ENCODE assay signal across 15 cellular contexts in the genomic region with DNA sequence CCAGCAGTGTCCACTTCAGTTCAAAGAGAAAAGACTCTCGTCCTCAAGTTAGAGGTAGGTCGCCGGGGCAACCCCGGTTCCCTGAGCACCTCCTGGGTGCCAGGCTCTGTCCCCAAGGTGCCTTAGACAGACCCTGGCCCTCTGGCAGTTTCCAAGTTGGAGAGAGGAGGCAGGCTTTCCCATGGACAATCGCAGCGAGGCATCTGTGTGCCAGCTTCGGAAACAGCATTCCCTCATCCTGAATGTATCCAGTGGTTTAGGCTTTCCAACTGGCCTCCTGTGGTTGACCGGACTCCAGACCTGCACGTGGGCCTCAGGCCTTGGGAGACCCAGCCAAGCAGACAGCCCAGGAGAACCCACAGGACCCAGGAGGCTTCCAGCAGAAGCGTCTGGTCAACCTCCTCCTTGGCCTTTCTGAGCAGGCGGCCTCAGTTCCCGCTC.
A peak's percentile ranks its signal among the peaks of the same experiment; 100 is the strongest.
DNase-seq lines count a peak whose midpoint lies in the region; ATAC-seq and TF ChIP-seq lines count a peak whose summit lies in the region.
"Had no signal": no experiment of that assay in that cellular context is flagged by ENCODE, and none has a peak within 500 bp of the region (broad histone marks: within the 10 kb centered on the region; RNA-seq: fewer than 3 reads in every experiment).

No MANE protein-coding gene starts in this region.

- TF ChIP-seq CTCF in spleen (IDR thresholded peaks at IDR 0.05 in 8 of 11, conservative IDR thresholded peaks at IDR 0.05 in 3 of 11) (no peak), gastrocnemius medialis (IDR thresholded peaks at IDR 0.05 in 4 of 5, conservative IDR thresholded peaks at IDR 0.05 in 1 of 5) (no peak)

- H3K27me3 ChIP-seq in spleen (replicated peaks in 1 of 7) (peaks cover 0 to 11% (median 0%) of the 10 kb centered on the region in 7 donors), gastrocnemius medialis (peaks cover 5 to 19% (median 6%) of the 10 kb centered on the region in 3 donors)

- no peaks in the 10 kb centered on the region for H3K9me3 ChIP-seq in spleen
- H3K9me3 ChIP-seq in gastrocnemius medialis = no peaks in the 10 kb centered on the region
- H3K9me3 ChIP-seq: HAP-1 had no signal

- in situ Hi-C loops in gastrocnemius medialis (cut with MboI; ENCODE audit: low sequenced_read_pairs in 4 of 4) = no loop called here

- peaks cover 0 to 12% (median 2%) of the 10 kb centered on the region in 6 donors for H3K4me1 ChIP-seq in spleen
- H3K4me1 ChIP-seq in gastrocnemius medialis = no peaks in the 10 kb centered on the region
- H3K4me1 ChIP-seq: HAP-1 had no signal

- H3K27ac ChIP-seq in spleen (no peak overlapping the region), gastrocnemius medialis (no peak overlapping the region)
- H3K27ac ChIP-seq: 22Rv1, HL-60 had no signal

- peak; percentile 47 for ATAC-seq in Right ventricle myocardium superior (ENCODE audit: poor library complexity)
- peak; percentile 65 for ATAC-seq in left ventricle myocardium superior
- no peak for ATAC-seq in gastrocnemius medialis
- no peak for ATAC-seq in HG03521 (IDR thresholded peaks at IDR 0.05; ENCODE audit: unreplicated experiment)
- no peak for ATAC-seq in HG03432 (IDR thresholded peaks at IDR 0.05; ENCODE audit: unreplicated experiment)
- ATAC-seq: CD8-positive, alpha-beta T cell had no signal

- DNase-seq in activated CD4-positive, CD25-positive, alpha-beta regulatory T cell treated with anti-CD3 and anti-CD28 coated beads, Interleukin-2, amount 50 U/mL, for 72 hours = peak; percentile 22
- no peak for DNase-seq in activated CD4-positive, CD25-positive, alpha-beta regulatory T cell (lab: John Stamatoyannopoulos, UW)
- DNase-seq in Right ventricle myocardium superior (peak; percentile 64), left ventricle myocardium superior (peak; percentile 77), spleen (peak; percentile 55), gastrocnemius medialis (no peak)
- DNase-seq: CD8-positive, alpha-beta T cell; COR-L47; DND-41; GDM1 had no signal

- no peak for TF ChIP-seq POLR2A in spleen (IDR thresholded peaks at IDR 0.05)
- TF ChIP-seq POLR2A in gastrocnemius medialis (IDR thresholded peaks at IDR 0.05) = no peak

- H3K4me3 ChIP-seq in spleen = no peak overlapping the region
- no peak overlapping the region for H3K4me3 ChIP-seq in gastrocnemius medialis
- H3K4me3 ChIP-seq: HAP-1 had no signal

- H3K36me3 ChIP-seq in spleen (no peaks in the 10 kb centered on the region), gastrocnemius medialis (no peaks in the 10 kb centered on the region)
- H3K36me3 ChIP-seq: HAP-1 had no signal

- 84 to 97% (median 91%) methylated on average over 10 to 12 of the region's 12 CpGs for WGBS in spleen, 5 donors

- intact Hi-C loops in Right ventricle myocardium superior (cut with DNase I) = no loop called here
- intact Hi-C loops in left ventricle myocardium superior (cut with micrococcal nuclease) = no loop called here
- intact Hi-C loops in spleen (cut with DNase I; ENCODE audit: low total_unique reads) = no loop called here
- intact Hi-C loops in gastrocnemius medialis (cut with DNase I; ENCODE audit: low total_unique reads) = no loop called here

Comparison
In these comparisons a context has a peak if more than half of its experiments do, and no peak if none do; other contexts are left out.
1. DNase-seq: peak in activated CD4-positive, CD25-positive, alpha-beta regulatory T cell treated with anti-CD3 and anti-CD28 coated beads, Interleukin-2, amount 50 U/mL, for 72 hours (single experiment), Right ventricle myocardium superior (single experiment), left ventricle myocardium superior (single experiment) and spleen (single experiment); none in activated CD4-positive, CD25-positive, alpha-beta regulatory T cell (0 of 4) and gastrocnemius medialis (0 of 2).
2. ATAC-seq: peak in Right ventricle myocardium superior (single experiment) and left ventricle myocardium superior (single experiment); none in gastrocnemius medialis (0 of 2), HG03521 (single experiment) and HG03432 (single experiment).